Comparison of ENCODE assay signal across 8 cellular contexts in the genomic region with DNA sequence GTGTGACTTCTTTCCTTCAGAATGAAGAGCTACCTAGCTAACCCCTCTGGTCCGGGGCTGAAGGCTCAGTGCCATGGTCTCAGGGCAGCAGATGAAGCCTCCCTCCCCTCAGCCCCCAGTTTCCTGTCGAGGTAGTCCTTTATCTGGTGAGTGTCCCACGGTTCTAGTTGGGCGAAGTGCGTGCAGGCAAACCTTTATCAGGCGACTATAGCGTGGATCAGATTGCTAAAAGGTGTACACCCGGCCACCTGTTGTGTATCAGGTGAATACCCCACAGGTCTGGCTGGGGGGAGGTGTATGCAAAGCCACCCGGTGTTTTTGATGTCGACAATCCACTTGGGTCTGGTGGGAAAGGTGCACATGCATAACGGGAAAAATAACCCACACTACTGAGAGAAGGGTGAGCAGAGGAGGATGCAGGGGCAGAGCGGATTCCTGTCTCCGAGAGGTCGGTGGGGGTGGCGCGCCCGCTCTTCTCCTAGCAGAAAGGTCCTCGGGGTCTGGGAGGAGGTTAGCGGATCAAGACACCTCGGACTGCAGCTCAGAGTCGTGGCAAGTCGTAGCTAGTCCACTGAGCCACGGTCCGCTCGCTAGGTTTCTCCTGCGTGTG. TPM values are rescaled to one million over a fixed set of nuclear protein-coding genes. Genes with fewer than 3 reads are reported as not detected.
DNase-seq lines count a peak whose midpoint lies in the region; ATAC-seq and TF ChIP-seq lines count a peak whose summit lies in the region.

No MANE protein-coding gene starts in this region.

- H3K36me3 ChIP-seq in GM06990 (ENCODE audit: control insufficient read depth, insufficient read depth, low read length) (no peaks in the 10 kb centered on the region; the same call in 1 of the 2 replicates), H7 (replicated peaks; ENCODE audit: control insufficient read depth, insufficient read depth, low read length) (peaks cover 7% of the 10 kb centered on the region), body of pancreas (replicated peaks in 1 of 2; ENCODE audit: insufficient read depth in 1 of 2, low read depth in 2 of 2) (no peaks in the 10 kb centered on the region), kidney epithelial cell (ENCODE audit: control insufficient read depth, insufficient read depth, low read length) (no peaks in the 10 kb centered on the region)

- H3K27ac ChIP-seq in body of pancreas = peak overlapping the region; percentile 79 to 91 (median 86)

- peak overlapping the region; percentile 66 to 99 for H3K27ac Mint-ChIP-seq in stimulated activated naive CD8-positive, alpha-beta T cell treated with anti-CD3 and anti-CD28 coated beads, Interleukin-15, amount 100 ng/mL, for 72 hours

- peaks cover 0 to 5% of the 10 kb centered on the region in 2 donors for H3K9me3 Mint-ChIP-seq in stimulated activated naive CD8-positive, alpha-beta T cell treated with anti-CD3 and anti-CD28 coated beads, Interleukin-15, amount 100 ng/mL, for 72 hours

- DNase-seq in GM06990 (ENCODE audit: extremely low read depth, insufficient read length) (no peak), H7 (no peak), NCI-H526 treated with DMSO at 0.1 percent for 48 hours (lab: John Stamatoyannopoulos, UW) (peak; percentile 53), body of pancreas (peak in 2 of 4 donors; percentile 22 to 34), kidney epithelial cell (ENCODE audit: low read depth) (no peak), NCI-H226 (no peak), HT-29 (ENCODE audit: low spot score) (no peak)
- DNase-seq in stimulated activated naive CD8-positive, alpha-beta T cell treated with anti-CD3 and anti-CD28 coated beads, Interleukin-15, amount 100 ng/mL, for 72 hours = peak; percentile 43 to 44

- 1% methylated on average over 11 to 26 of the region's 26 CpGs for WGBS in body of pancreas, 2 donors

- peak overlapping the region; percentile 96 to 99 for H3K4me3 Mint-ChIP-seq in stimulated activated naive CD8-positive, alpha-beta T cell treated with anti-CD3 and anti-CD28 coated beads, Interleukin-15, amount 100 ng/mL, for 72 hours

- peaks cover 22% of the 10 kb centered on the region for H3K4me1 ChIP-seq in body of pancreas

- TF ChIP-seq CTCF in GM06990 (IDR thresholded peaks at IDR 0.05; ENCODE audit: insufficient read depth, low read length, poor library complexity, severe bottlenecking) = no peak
- no peak for TF ChIP-seq CTCF in body of pancreas (IDR thresholded peaks at IDR 0.05)
- TF ChIP-seq CTCF in kidney epithelial cell (IDR thresholded peaks at IDR 0.05; ENCODE audit: insufficient read depth, low read length, poor library complexity, severe bottlenecking) = no peak

- intact Hi-C loops in body of pancreas (cut with DNase I) = loop anchor here (10.0 kb wide), 1 partner anchor 112 kb away; the partner anchor contains the start of gene EMC4

- H3K27me3 ChIP-seq in GM06990 (replicated peaks; ENCODE audit: control insufficient read depth, insufficient read depth, low read length) (no peaks in the 10 kb centered on the region), H7 (ENCODE audit: control insufficient read depth, insufficient read depth, low read length) (no peaks in the 10 kb centered on the region; the same call in 1 of the 2 replicates), body of pancreas (no peaks in the 10 kb centered on the region), kidney epithelial cell (ENCODE audit: control insufficient read depth, insufficient read depth, low read length) (no peaks in the 10 kb centered on the region)

- peak; percentile 17 for ATAC-seq in body of pancreas
- peak; percentile 21 for ATAC-seq in stimulated activated naive CD8-positive, alpha-beta T cell treated with anti-CD3 and anti-CD28 coated beads, Interleukin-15, amount 100 ng/mL, for 72 hours

- no peaks in the 10 kb centered on the region for H3K27me3 Mint-ChIP-seq in stimulated activated naive CD8-positive, alpha-beta T cell treated with anti-CD3 and anti-CD28 coated beads, Interleukin-15, amount 100 ng/mL, for 72 hours

- peaks cover 66% of the 10 kb centered on the region for H3K4me1 Mint-ChIP-seq in stimulated activated naive CD8-positive, alpha-beta T cell treated with anti-CD3 and anti-CD28 coated beads, Interleukin-15, amount 100 ng/mL, for 72 hours

- H3K4me3 ChIP-seq in GM06990 (replicated peaks; ENCODE audit: low read depth, low read length) = peak overlapping the region; percentile 95
- peak overlapping the region; percentile 76 for H3K4me3 ChIP-seq in H7 (ENCODE audit: insufficient read depth, low read depth, low read length)
- H3K4me3 ChIP-seq in body of pancreas = peak overlapping the region; percentile 58 to 93
- peak overlapping the region; percentile 99 for H3K4me3 ChIP-seq in kidney epithelial cell (ENCODE audit: low read depth, low read length)

- no peaks in the 10 kb centered on the region for H3K9me3 ChIP-seq in body of pancreas

- TF ChIP-seq POLR2A in body of pancreas (IDR thresholded peaks at IDR 0.05) = no peak

RNA-seq across cellular contexts. Expression of gene SLC12A6, which starts 0.5 kb away (rescaled TPM):
- 4.9 and 8.5 TPM in 2 replicates for total RNA-seq in H7 (2014; rRNA removed; shearing (Covaris generic))
- total RNA-seq in body of pancreas (10 to 100 TPM; 15.0 to 16.2 TPM), kidney epithelial cell (15.2 and 16.4 TPM in 2 replicates)
- 5.4 and 5.5 TPM in 2 replicates for total RNA-seq in HT-29 (2014; rRNA removed; shearing (Covaris generic))

RNA-seq across cellular contexts. Expression of gene NOP10, which starts 5.9 kb away (rescaled TPM):
- total RNA-seq in H7 (2014; rRNA removed; shearing (Covaris generic)) = 273 and 339 TPM in 2 replicates
- total RNA-seq in body of pancreas (10 to 100 TPM; 25.7 to 32.4 TPM), kidney epithelial cell (355 and 365 TPM in 2 replicates)
- 230 and 253 TPM in 2 replicates for total RNA-seq in HT-29 (2014; rRNA removed; shearing (Covaris generic))

RNA-seq across cellular contexts. Expression of gene NUTM1, which starts 6.1 kb away (rescaled TPM):
- 0.26 and 0.28 TPM in 2 replicates for total RNA-seq in H7 (2014; rRNA removed; shearing (Covaris generic))
- total RNA-seq in body of pancreas (not detected), kidney epithelial cell (not detected in 2 replicates)
- total RNA-seq in HT-29 (2014; rRNA removed; shearing (Covaris generic)) = not detected in 2 replicates

RNA-seq across cellular contexts. Expression of gene LPCAT4, which starts 29.9 kb away (rescaled TPM):
- 49.2 and 57.5 TPM in 2 replicates for total RNA-seq in H7 (2014; rRNA removed; shearing (Covaris generic))
- total RNA-seq in body of pancreas (10 to 100 TPM; 13.5 to 16.5 TPM), kidney epithelial cell (21.1 and 26.2 TPM in 2 replicates)
- total RNA-seq in HT-29 (2014; rRNA removed; shearing (Covaris generic)) = 47.7 and 72.8 TPM in 2 replicates

Comparison
In these comparisons a context has a peak if more than half of its experiments do, and no peak if none do; other contexts are left out.
1. DNase-seq: peak in NCI-H526 treated with DMSO at 0.1 percent for 48 hours (single experiment) and stimulated activated naive CD8-positive, alpha-beta T cell treated with anti-CD3 and anti-CD28 coated beads, Interleukin-15, amount 100 ng/mL, for 72 hours (2 of 2); none in GM06990 (single experiment), H7 (single experiment), kidney epithelial cell (single experiment), NCI-H226 (single experiment) and HT-29 (single experiment).
2. Peak in every context shown above with its lines, with median percentiles within 50 percentile points of each other: H3K4me3 ChIP-seq.